Comparison of ENCODE assay signal across 1 cellular context in the genomic region with DNA sequence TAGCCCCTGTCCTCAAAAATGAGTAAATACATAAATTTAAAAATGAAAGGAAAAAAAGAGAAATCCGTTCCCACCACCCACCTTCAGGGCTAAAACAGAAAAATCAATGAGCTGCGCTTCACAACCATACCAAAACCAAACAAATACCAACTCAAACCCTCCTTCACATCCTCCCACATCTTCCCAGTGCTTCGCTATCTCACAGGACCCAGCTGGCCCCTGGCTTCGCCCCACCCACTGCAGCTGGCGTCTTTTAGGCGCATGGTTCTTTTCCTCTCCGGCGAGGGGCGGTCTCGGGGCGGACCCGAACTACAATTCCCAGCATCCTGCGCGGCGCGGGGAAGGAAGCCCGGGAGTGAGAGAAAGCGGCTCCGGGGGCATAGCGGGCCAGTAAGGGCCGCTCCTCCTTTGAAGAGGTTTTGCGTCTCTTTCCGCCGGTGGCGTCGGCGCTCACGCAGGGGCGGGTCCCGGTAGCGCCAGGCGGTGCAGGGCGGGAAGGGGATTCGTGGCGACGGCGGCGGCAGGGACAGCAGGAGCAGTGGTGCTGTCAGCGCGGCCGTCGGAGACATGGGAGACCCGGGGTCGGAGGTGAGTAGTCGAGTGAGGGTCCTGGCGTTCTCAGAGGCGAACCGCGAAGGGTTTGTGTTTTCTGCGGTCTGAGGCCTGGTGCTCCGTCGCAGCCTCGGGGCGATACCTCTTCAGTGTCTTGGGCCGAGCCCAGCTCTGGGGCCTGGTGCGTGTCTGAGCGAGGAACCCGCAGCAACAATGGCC.
A peak's percentile ranks its signal among the peaks of the same experiment; 100 is the strongest.
TF ChIP-seq lines count a peak whose summit lies in the region.

A gene with protein sequence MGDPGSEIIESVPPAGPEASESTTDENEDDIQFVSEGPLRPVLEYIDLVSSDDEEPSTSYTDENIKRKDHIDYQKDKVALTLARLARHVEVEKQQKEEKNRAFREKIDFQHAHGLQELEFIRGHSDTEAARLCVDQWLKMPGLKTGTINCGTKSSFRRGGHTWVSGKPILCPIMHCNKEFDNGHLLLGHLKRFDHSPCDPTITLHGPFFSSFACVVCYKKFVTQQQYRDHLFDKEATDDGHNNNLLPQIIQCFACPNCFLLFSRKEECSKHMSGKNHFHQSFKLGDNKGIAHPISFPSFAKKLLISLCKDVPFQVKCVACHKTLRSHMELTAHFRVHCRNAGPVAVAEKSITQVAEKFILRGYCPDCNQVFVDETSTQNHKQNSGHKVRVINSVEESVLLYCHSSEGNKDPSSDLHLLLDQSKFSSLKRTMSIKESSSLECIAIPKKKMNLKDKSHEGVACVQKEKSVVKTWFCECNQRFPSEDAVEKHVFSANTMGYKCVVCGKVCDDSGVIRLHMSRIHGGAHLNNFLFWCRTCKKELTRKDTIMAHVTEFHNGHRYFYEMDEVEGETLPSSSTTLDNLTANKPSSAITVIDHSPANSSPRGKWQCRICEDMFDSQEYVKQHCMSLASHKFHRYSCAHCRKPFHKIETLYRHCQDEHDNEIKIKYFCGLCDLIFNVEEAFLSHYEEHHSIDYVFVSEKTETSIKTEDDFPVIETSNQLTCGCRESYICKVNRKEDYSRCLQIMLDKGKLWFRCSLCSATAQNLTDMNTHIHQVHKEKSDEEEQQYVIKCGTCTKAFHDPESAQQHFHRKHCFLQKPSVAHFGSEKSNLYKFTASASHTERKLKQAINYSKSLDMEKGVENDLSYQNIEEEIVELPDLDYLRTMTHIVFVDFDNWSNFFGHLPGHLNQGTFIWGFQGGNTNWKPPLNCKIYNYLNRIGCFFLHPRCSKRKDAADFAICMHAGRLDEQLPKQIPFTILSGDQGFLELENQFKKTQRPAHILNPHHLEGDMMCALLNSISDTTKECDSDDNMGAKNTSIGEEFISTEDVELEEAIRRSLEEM (plus strand): TSS at position 502 of the 771 bp plus-strand sequence. CDS start 66 bp downstream, at position 568.

TF ChIP-seq in K562, 482 proteins besides CTCF, POLR2A, EP300 and RAD21 (continued from another document and continues in another):
- TF ChIP-seq, protein P1, sequence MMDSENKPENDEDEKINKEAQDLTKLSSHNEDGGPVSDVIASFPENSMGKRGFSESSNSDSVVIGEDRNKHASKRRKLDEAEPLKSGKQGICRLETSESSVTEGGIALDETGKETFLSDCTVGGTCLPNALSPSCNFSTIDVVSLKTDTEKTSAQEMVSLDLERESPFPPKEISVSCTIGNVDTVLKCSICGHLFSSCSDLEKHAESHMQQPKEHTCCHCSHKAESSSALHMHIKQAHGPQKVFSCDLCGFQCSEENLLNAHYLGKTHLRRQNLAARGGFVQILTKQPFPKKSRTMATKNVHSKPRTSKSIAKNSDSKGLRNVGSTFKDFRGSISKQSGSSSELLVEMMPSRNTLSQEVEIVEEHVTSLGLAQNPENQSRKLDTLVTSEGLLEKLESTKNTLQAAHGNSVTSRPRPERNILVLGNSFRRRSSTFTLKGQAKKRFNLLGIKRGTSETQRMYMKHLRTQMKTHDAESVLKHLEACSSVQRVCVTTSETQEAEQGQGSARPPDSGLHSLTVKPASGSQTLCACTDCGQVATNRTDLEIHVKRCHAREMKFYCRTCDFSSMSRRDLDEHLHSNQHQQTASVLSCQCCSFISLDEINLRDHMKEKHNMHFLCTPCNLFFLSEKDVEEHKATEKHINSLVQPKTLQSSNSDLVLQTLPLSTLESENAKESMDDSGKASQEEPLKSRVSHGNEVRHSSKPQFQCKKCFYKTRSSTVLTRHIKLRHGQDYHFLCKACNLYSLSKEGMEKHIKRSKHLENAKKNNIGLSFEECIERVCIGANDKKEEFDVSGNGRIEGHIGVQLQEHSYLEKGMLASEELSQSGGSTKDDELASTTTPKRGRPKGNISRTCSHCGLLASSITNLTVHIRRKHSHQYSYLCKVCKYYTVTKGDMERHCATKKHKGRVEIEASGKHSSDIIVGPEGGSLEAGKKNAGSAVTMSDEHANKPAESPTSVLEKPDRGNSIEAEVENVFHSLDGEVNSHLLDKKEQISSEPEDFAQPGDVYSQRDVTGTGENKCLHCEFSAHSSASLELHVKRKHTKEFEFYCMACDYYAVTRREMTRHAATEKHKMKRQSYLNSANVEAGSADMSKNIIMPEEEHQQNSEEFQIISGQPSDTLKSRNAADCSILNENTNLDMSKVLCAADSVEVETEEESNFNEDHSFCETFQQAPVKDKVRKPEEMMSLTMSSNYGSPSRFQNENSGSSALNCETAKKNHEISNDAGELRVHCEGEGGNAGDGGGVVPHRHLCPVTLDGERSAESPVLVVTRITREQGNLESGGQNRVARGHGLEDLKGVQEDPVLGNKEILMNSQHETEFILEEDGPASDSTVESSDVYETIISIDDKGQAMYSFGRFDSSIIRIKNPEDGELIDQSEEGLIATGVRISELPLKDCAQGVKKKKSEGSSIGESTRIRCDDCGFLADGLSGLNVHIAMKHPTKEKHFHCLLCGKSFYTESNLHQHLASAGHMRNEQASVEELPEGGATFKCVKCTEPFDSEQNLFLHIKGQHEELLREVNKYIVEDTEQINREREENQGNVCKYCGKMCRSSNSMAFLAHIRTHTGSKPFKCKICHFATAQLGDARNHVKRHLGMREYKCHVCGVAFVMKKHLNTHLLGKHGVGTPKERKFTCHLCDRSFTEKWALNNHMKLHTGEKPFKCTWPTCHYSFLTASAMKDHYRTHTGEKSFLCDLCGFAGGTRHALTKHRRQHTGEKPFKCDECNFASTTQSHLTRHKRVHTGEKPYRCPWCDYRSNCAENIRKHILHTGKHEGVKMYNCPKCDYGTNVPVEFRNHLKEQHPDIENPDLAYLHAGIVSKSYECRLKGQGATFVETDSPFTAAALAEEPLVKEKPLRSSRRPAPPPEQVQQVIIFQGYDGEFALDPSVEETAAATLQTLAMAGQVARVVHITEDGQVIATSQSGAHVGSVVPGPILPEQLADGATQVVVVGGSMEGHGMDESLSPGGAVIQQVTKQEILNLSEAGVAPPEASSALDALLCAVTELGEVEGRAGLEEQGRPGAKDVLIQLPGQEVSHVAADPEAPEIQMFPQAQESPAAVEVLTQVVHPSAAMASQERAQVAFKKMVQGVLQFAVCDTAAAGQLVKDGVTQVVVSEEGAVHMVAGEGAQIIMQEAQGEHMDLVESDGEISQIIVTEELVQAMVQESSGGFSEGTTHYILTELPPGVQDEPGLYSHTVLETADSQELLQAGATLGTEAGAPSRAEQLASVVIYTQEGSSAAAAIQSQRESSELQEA (IDR thresholded peaks at IDR 0.05; ENCODE audit: low read depth) = peak; percentile 85
- peak; percentile 89 for TF ChIP-seq NFIC (IDR thresholded peaks at IDR 0.05)
- no peak for TF ChIP-seq CEBPB (tag; IDR thresholded peaks at IDR 0.05)
- peak; percentile 90 for TF ChIP-seq RNF2 (IDR thresholded peaks at IDR 0.05)
- TF ChIP-seq HMG20B (CRISPR knock-in tag; IDR thresholded peaks at IDR 0.05) = no peak
- peak; percentile 79 for TF ChIP-seq PML (IDR thresholded peaks at IDR 0.05; ENCODE audit: low read length)
- TF ChIP-seq FOXM1 (IDR thresholded peaks at IDR 0.05; ENCODE audit: low read depth) = peak; percentile 82
- no peak for TF ChIP-seq FOXM1 (CRISPR knock-in tag; IDR thresholded peaks at IDR 0.05; ENCODE audit: low read depth)
- no peak for TF ChIP-seq NCOA6 (IDR thresholded peaks at IDR 0.05)
- no peak for TF ChIP-seq RBM14 (IDR thresholded peaks at IDR 0.05; ENCODE audit: borderline replicate concordance, insufficient read depth, low read depth, low read length)
- peak; percentile 74 for TF ChIP-seq NEUROD1 (IDR thresholded peaks at IDR 0.05; ENCODE audit: borderline replicate concordance, low read depth, low read length, partially characterized antibody)
- TF ChIP-seq, protein P2, sequence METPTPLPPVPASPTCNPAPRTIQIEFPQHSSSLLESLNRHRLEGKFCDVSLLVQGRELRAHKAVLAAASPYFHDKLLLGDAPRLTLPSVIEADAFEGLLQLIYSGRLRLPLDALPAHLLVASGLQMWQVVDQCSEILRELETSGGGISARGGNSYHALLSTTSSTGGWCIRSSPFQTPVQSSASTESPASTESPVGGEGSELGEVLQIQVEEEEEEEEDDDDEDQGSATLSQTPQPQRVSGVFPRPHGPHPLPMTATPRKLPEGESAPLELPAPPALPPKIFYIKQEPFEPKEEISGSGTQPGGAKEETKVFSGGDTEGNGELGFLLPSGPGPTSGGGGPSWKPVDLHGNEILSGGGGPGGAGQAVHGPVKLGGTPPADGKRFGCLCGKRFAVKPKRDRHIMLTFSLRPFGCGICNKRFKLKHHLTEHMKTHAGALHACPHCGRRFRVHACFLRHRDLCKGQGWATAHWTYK (CRISPR knock-in tag; IDR thresholded peaks at IDR 0.05) = 0 out of 2 replicates have a peak, but pooled peaks have one; percentile 54
- no peak for TF ChIP-seq PHB (CRISPR knock-in tag; IDR thresholded peaks at IDR 0.05)
- TF ChIP-seq HSF4 (CRISPR knock-in tag; IDR thresholded peaks at IDR 0.05; ENCODE audit: borderline replicate concordance) = no peak
- TF ChIP-seq TFAM (CRISPR knock-in tag; conservative IDR thresholded peaks at IDR 0.05) = no peak
- peak; percentile 43 for TF ChIP-seq POU5F1 (IDR thresholded peaks at IDR 0.05; ENCODE audit: borderline replicate concordance, low read depth, low read length, partially characterized antibody)
- TF ChIP-seq ZNF239 (CRISPR knock-in tag; IDR thresholded peaks at IDR 0.05) = no peak
- peak; percentile 74 to 85; a peak in 3 of 4 replicates for TF ChIP-seq RCOR1 (IDR thresholded peaks at IDR 0.05; ENCODE audit: borderline replicate concordance in 1 of 2, low read depth in 2 of 2, low read length in 2 of 2)
- TF ChIP-seq OTX1 (CRISPR knock-in tag; IDR thresholded peaks at IDR 0.05) = no peak; the same call in 1 of the 2 replicates
- peak; percentile 67; the same call in 1 of the 2 replicates for TF ChIP-seq ZEB2 (IDR thresholded peaks at IDR 0.05)
- no peak for TF ChIP-seq IFI16 (CRISPR knock-in tag; IDR thresholded peaks at IDR 0.05)
- TF ChIP-seq, protein P3, sequence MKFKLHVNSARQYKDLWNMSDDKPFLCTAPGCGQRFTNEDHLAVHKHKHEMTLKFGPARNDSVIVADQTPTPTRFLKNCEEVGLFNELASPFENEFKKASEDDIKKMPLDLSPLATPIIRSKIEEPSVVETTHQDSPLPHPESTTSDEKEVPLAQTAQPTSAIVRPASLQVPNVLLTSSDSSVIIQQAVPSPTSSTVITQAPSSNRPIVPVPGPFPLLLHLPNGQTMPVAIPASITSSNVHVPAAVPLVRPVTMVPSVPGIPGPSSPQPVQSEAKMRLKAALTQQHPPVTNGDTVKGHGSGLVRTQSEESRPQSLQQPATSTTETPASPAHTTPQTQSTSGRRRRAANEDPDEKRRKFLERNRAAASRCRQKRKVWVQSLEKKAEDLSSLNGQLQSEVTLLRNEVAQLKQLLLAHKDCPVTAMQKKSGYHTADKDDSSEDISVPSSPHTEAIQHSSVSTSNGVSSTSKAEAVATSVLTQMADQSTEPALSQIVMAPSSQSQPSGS (CRISPR knock-in tag; IDR thresholded peaks at IDR 0.05) = no peak
- no peak for TF ChIP-seq ZNF253 (CRISPR knock-in tag; conservative IDR thresholded peaks at IDR 0.05)
- TF ChIP-seq ZZZ3 (IDR thresholded peaks at IDR 0.05) = no peak
- no peak for TF ChIP-seq DNMT1 (IDR thresholded peaks at IDR 0.05)
- TF ChIP-seq, protein P4, sequence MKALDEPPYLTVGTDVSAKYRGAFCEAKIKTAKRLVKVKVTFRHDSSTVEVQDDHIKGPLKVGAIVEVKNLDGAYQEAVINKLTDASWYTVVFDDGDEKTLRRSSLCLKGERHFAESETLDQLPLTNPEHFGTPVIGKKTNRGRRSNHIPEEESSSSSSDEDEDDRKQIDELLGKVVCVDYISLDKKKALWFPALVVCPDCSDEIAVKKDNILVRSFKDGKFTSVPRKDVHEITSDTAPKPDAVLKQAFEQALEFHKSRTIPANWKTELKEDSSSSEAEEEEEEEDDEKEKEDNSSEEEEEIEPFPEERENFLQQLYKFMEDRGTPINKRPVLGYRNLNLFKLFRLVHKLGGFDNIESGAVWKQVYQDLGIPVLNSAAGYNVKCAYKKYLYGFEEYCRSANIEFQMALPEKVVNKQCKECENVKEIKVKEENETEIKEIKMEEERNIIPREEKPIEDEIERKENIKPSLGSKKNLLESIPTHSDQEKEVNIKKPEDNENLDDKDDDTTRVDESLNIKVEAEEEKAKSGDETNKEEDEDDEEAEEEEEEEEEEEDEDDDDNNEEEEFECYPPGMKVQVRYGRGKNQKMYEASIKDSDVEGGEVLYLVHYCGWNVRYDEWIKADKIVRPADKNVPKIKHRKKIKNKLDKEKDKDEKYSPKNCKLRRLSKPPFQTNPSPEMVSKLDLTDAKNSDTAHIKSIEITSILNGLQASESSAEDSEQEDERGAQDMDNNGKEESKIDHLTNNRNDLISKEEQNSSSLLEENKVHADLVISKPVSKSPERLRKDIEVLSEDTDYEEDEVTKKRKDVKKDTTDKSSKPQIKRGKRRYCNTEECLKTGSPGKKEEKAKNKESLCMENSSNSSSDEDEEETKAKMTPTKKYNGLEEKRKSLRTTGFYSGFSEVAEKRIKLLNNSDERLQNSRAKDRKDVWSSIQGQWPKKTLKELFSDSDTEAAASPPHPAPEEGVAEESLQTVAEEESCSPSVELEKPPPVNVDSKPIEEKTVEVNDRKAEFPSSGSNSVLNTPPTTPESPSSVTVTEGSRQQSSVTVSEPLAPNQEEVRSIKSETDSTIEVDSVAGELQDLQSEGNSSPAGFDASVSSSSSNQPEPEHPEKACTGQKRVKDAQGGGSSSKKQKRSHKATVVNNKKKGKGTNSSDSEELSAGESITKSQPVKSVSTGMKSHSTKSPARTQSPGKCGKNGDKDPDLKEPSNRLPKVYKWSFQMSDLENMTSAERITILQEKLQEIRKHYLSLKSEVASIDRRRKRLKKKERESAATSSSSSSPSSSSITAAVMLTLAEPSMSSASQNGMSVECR (CRISPR knock-in tag; IDR thresholded peaks at IDR 0.05) = peak; percentile 72
- TF ChIP-seq NR2C2 (CRISPR knock-in tag; IDR thresholded peaks at IDR 0.05) = peak; percentile 89
- TF ChIP-seq NR2C2 (tag; IDR thresholded peaks at IDR 0.05) = peak; percentile 98
- no peak for TF ChIP-seq CEBPG (CRISPR knock-in tag; IDR thresholded peaks at IDR 0.05)
- no peak for TF ChIP-seq CEBPG (tag; conservative IDR thresholded peaks at IDR 0.05 in 1 of 2, IDR thresholded peaks at IDR 0.05 in 1 of 2)
- TF ChIP-seq, protein P5, sequence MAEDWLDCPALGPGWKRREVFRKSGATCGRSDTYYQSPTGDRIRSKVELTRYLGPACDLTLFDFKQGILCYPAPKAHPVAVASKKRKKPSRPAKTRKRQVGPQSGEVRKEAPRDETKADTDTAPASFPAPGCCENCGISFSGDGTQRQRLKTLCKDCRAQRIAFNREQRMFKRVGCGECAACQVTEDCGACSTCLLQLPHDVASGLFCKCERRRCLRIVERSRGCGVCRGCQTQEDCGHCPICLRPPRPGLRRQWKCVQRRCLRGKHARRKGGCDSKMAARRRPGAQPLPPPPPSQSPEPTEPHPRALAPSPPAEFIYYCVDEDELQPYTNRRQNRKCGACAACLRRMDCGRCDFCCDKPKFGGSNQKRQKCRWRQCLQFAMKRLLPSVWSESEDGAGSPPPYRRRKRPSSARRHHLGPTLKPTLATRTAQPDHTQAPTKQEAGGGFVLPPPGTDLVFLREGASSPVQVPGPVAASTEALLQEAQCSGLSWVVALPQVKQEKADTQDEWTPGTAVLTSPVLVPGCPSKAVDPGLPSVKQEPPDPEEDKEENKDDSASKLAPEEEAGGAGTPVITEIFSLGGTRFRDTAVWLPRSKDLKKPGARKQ (CRISPR knock-in tag; IDR thresholded peaks at IDR 0.05) = no peak
- TF ChIP-seq NFATC3 (IDR thresholded peaks at IDR 0.05) = peak; percentile 52; the same call in 1 of the 2 replicates
- TF ChIP-seq ADNP (tag; IDR thresholded peaks at IDR 0.05) = no peak
- TF ChIP-seq SMARCE1 (IDR thresholded peaks at IDR 0.05) = peak; percentile 91
- no peak for TF ChIP-seq NFXL1 (CRISPR knock-in tag; IDR thresholded peaks at IDR 0.05)
- TF ChIP-seq RBFOX2 (IDR thresholded peaks at IDR 0.05; ENCODE audit: low read depth, low read length) = peak; percentile 93
